In genomic region chr7:132430863-132431822, GRCh38 we compare ENCODE assay signal across 1 cellular context.
A peak's percentile ranks its signal among the peaks of the same experiment; 100 is the strongest.
TF ChIP-seq lines count a peak whose summit lies in the region.

No MANE protein-coding gene starts in this region.

TF ChIP-seq in HEK293, 187 proteins besides CTCF, POLR2A, EP300 and RAD21 (continued from another document):
- 0 out of 2 replicates have a peak, but pooled peaks have one; percentile 16 for TF ChIP-seq ZNF18 (tag by site-specific recombination; IDR thresholded peaks at IDR 0.05)
- TF ChIP-seq ZSCAN30 (tag by site-specific recombination; IDR thresholded peaks at IDR 0.05): peak; percentile 41; the same call in 1 of the 2 replicates
- no peak for TF ChIP-seq PRDM4 (tag by site-specific recombination; IDR thresholded peaks at IDR 0.05)
- TF ChIP-seq ZBTB20 (tag by site-specific recombination; IDR thresholded peaks at IDR 0.05): peak; percentile 41; the same call in 1 of the 2 replicates
- TF ChIP-seq SCRT2 (tag by site-specific recombination; IDR thresholded peaks at IDR 0.05): no peak
- peak; percentile 65 for TF ChIP-seq SP7 (tag by site-specific recombination; IDR thresholded peaks at IDR 0.05)
- peak; percentile 12; the same call in 1 of the 2 replicates for TF ChIP-seq ZNF2 (tag by site-specific recombination; IDR thresholded peaks at IDR 0.05)
- TF ChIP-seq ZNF558 (tag by site-specific recombination; IDR thresholded peaks at IDR 0.05): no peak
- no peak for TF ChIP-seq ZBTB7A (tag by site-specific recombination; IDR thresholded peaks at IDR 0.05; ENCODE audit: low read depth)
- TF ChIP-seq ZNF146 (tag by site-specific recombination; IDR thresholded peaks at IDR 0.05): no peak
- no peak for TF ChIP-seq ZNF324 (tag by site-specific recombination; IDR thresholded peaks at IDR 0.05)
- TF ChIP-seq PATZ1 (tag by site-specific recombination; IDR thresholded peaks at IDR 0.05): 0 out of 2 replicates have a peak, but pooled peaks have one; percentile 19
- no peak for TF ChIP-seq ZNF626 (tag by site-specific recombination; IDR thresholded peaks at IDR 0.05)
- TF ChIP-seq GLIS1 (tag by site-specific recombination; IDR thresholded peaks at IDR 0.05): no peak
- no peak for TF ChIP-seq EGR2 (tag by site-specific recombination; IDR thresholded peaks at IDR 0.05; ENCODE audit: low read depth)
- peak; percentile 42 for TF ChIP-seq SP2 (tag by site-specific recombination; IDR thresholded peaks at IDR 0.05)
- no peak for TF ChIP-seq ZNF654 (tag by site-specific recombination; IDR thresholded peaks at IDR 0.05; ENCODE audit: low read depth)
- peak; percentile 12; the same call in 1 of the 2 replicates for TF ChIP-seq ZIC2 (tag by site-specific recombination; IDR thresholded peaks at IDR 0.05)
- TF ChIP-seq ZNF555 (tag by site-specific recombination; conservative IDR thresholded peaks at IDR 0.05): no peak
- TF ChIP-seq ZNF670 (tag by site-specific recombination; IDR thresholded peaks at IDR 0.05; ENCODE audit: low read depth): no peak
- peak; percentile 79; the same call in 1 of the 2 replicates for TF ChIP-seq ZNF24 (tag by site-specific recombination; IDR thresholded peaks at IDR 0.05)
- TF ChIP-seq ZFP69B (tag by site-specific recombination; IDR thresholded peaks at IDR 0.05): no peak
- peak; percentile 63; the same call in 1 of the 2 replicates for TF ChIP-seq ZNF843 (tag by site-specific recombination; IDR thresholded peaks at IDR 0.05)
- no peak for TF ChIP-seq ZNF488 (tag by site-specific recombination; IDR thresholded peaks at IDR 0.05)
- no peak for TF ChIP-seq ZNF138 (tag by site-specific recombination; IDR thresholded peaks at IDR 0.05; ENCODE audit: borderline replicate concordance)
- no peak for TF ChIP-seq ZNF76 (tag by site-specific recombination; IDR thresholded peaks at IDR 0.05; ENCODE audit: borderline replicate concordance, low read depth)
- TF ChIP-seq ZNF37A (tag by site-specific recombination; IDR thresholded peaks at IDR 0.05): no peak
- TF ChIP-seq ZNF610 (tag by site-specific recombination; IDR thresholded peaks at IDR 0.05; ENCODE audit: borderline replicate concordance): no peak
- TF ChIP-seq ZNF426 (tag by site-specific recombination; IDR thresholded peaks at IDR 0.05): no peak
- TF ChIP-seq SETDB1 (IDR thresholded peaks at IDR 0.05; ENCODE audit: insufficient read length, low read length): no peak
- no peak for TF ChIP-seq KLF1 (tag by site-specific recombination; IDR thresholded peaks at IDR 0.05)
- 0 out of 2 replicates have a peak, but pooled peaks have one; percentile 25 for TF ChIP-seq ZBTB8A (tag by site-specific recombination; IDR thresholded peaks at IDR 0.05)
- TF ChIP-seq ZNF660 (tag by site-specific recombination; IDR thresholded peaks at IDR 0.05): peak; percentile 76
- 0 out of 2 replicates have a peak, but pooled peaks have one; percentile 18 for TF ChIP-seq MZF1 (tag by site-specific recombination; IDR thresholded peaks at IDR 0.05; ENCODE audit: borderline replicate concordance)
- no peak for TF ChIP-seq ZNF335 (tag by site-specific recombination; conservative IDR thresholded peaks at IDR 0.05)
- TF ChIP-seq ZBTB6 (tag by site-specific recombination; IDR thresholded peaks at IDR 0.05): peak; percentile 62
- TF ChIP-seq ZNF521 (tag by site-specific recombination; IDR thresholded peaks at IDR 0.05): no peak
- TF ChIP-seq KLF10 (tag by site-specific recombination; IDR thresholded peaks at IDR 0.05): no peak
- 0 out of 2 replicates have a peak, but pooled peaks have one; percentile 24 for TF ChIP-seq ZNF366 (tag by site-specific recombination; conservative IDR thresholded peaks at IDR 0.05)
- TF ChIP-seq OSR2 (tag by site-specific recombination; IDR thresholded peaks at IDR 0.05): peak; percentile 56; the same call in 1 of the 2 replicates
- 0 out of 2 replicates have a peak, but pooled peaks have one; percentile 37 for TF ChIP-seq ZNF629 (tag by site-specific recombination; IDR thresholded peaks at IDR 0.05)
- peak; percentile 51; the same call in 1 of the 2 replicates for TF ChIP-seq ZBTB17 (tag by site-specific recombination; IDR thresholded peaks at IDR 0.05)
- no peak for TF ChIP-seq ZNF404 (tag by site-specific recombination; IDR thresholded peaks at IDR 0.05)
- TF ChIP-seq ZFHX2 (tag by site-specific recombination; conservative IDR thresholded peaks at IDR 0.05): no peak
- TF ChIP-seq PRDM10 (tag by site-specific recombination; IDR thresholded peaks at IDR 0.05): peak; percentile 35; the same call in 1 of the 2 replicates
- TF ChIP-seq ZNF792 (tag by site-specific recombination; IDR thresholded peaks at IDR 0.05): no peak
TF ChIP-seq in HEK293: peak in this region for 21.
